ENCODE assay signal across 8 cellular contexts in the genomic region with DNA sequence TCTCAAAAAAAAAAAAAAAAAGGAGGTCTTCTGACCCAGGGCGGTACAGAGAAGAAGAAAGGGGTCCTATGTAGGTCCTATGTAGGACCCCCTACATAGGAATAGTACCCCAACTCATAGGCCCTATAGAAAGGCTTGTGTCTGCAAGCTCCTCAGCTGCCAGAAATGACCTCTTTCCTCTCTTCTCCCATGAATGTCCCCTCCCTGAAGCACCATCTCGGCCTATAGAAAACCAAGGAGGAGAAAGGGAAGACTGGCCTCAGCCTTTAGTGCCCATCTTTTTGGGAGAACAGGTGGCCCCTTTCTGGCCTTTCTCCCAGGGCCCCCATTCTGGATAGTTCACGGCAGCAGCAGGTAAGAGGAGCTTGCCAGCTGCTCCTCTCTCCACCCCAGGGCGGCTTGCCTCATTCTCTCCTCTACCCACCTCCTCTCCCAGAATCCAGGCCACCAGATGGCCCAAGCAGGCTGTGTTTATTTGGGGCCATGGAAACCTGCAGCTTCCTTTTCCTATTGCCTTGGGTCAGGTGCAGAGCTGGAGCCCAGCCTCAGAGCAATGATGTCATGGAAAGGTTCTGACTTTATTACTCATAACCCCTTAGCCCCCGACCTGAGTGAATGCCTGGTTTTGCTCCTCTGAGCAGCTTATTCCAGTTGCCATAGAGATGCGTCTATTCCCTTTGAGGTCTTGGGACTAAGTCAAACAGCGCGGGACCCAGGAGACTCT. TPM values are rescaled to one million over a fixed set of nuclear protein-coding genes. Genes with fewer than 3 reads are reported as not detected.
DNase-seq lines count a peak whose midpoint lies in the region; ATAC-seq and TF ChIP-seq lines count a peak whose summit lies in the region.

No MANE protein-coding gene starts in this region.

- H3K4me1 ChIP-seq in upper lobe of left lung = peaks cover 13 to 20% (median 17%) of the 10 kb centered on the region in 4 donors

- peak; percentile 66 for DNase-seq in NCI-H2029 (lab: John Stamatoyannopoulos, UW)
- no peak for DNase-seq in NCI-H2029 treated with DMSO at 0.1 percent for 48 hours (lab: John Stamatoyannopoulos, UW)
- peak; percentile 96 for DNase-seq in NCI-H82 (lab: John Stamatoyannopoulos, UW)
- no peak for DNase-seq in chondrocyte (ENCODE audit: low spot score)
- DNase-seq in myocyte (ENCODE audit: low read depth) = peak; percentile 59
- DNase-seq in cortex of kidney (lab: John Stamatoyannopoulos, UW) = no peak
- no peak for DNase-seq in upper lobe of left lung

- 76 to 83% methylated on average over 8 of the region's 8 CpGs for WGBS in upper lobe of left lung, 2 donors

- no peak for TF ChIP-seq POLR2A in upper lobe of left lung (IDR thresholded peaks at IDR 0.05)

- TF ChIP-seq CTCF in chondrocyte (IDR thresholded peaks at IDR 0.05) = no peak
- TF ChIP-seq CTCF in upper lobe of left lung (IDR thresholded peaks at IDR 0.05) = no peak

- no peaks in the 10 kb centered on the region for H3K9me3 Mint-ChIP-seq in chondrocyte (ENCODE audit: low read depth)

- no peak for TF ChIP-seq EP300 in upper lobe of left lung (IDR thresholded peaks at IDR 0.05)

- ATAC-seq in GM21367 (IDR thresholded peaks at IDR 0.05; ENCODE audit: unreplicated experiment) = no peak
- ATAC-seq in upper lobe of left lung (ENCODE audit: low FRiP score in 2 of 2) = no peak

- no peak overlapping the region for H3K4me3 ChIP-seq in upper lobe of left lung

- H3K27ac ChIP-seq in upper lobe of left lung = peak overlapping the region in 1 of 4 donors; percentile 91

- H3K27ac Mint-ChIP-seq in chondrocyte (ENCODE audit: unreplicated experiment) = peak overlapping the region; percentile 96

- no peaks in the 10 kb centered on the region for H3K9me3 ChIP-seq in upper lobe of left lung

- H3K36me3 Mint-ChIP-seq in chondrocyte (ENCODE audit: low read depth) = peaks cover 2% of the 10 kb centered on the region

- peaks cover 29% of the 10 kb centered on the region for H3K4me1 Mint-ChIP-seq in chondrocyte (ENCODE audit: low read depth)

- H3K27me3 Mint-ChIP-seq in chondrocyte (ENCODE audit: low read depth) = no peaks in the 10 kb centered on the region

- no peak overlapping the region for H3K4me3 Mint-ChIP-seq in chondrocyte (ENCODE audit: unreplicated experiment)

- peaks cover 0 to under 1% (median 0%) of the 10 kb centered on the region in 4 donors for H3K36me3 ChIP-seq in upper lobe of left lung

- no peaks in the 10 kb centered on the region for H3K27me3 ChIP-seq in upper lobe of left lung

RNA-seq across cellular contexts. Expression of a gene that starts 1.6 kb away (rescaled TPM):
- total RNA-seq in chondrocyte = 18.9 to 25.7 TPM (median 19.8 TPM) in 3 replicates
- total RNA-seq in myocyte = 34.8 and 39.9 TPM in 2 replicates
- 26.3 TPM for polyA plus RNA-seq in myocyte (2012)
- total RNA-seq in upper lobe of left lung = 10 to 100 TPM; 10.5 to 41.0 (median 21.8) TPM

RNA-seq across cellular contexts. Expression of a gene that starts 23.4 kb away (rescaled TPM):
- total RNA-seq in chondrocyte (32.7 to 51.1 TPM (median 51.0 TPM) in 3 replicates), myocyte (22.5 and 23.6 TPM in 2 replicates), upper lobe of left lung (10 to 100 TPM; 15.6 to 48.8 (median 24.7) TPM)
- polyA plus RNA-seq in myocyte (2012) = 47.0 TPM

RNA-seq across cellular contexts. Expression of a gene that starts 35.9 kb away (rescaled TPM):
- total RNA-seq in chondrocyte = 178 to 185 TPM (median 183 TPM) in 3 replicates
- total RNA-seq in myocyte = 278 and 305 TPM in 2 replicates
- 314 TPM for polyA plus RNA-seq in myocyte (2012)
- total RNA-seq in upper lobe of left lung = 100 to 1,000 TPM; 126 to 198 (median 186) TPM

RNA-seq across cellular contexts. Expression of a gene that starts 36.2 kb away (rescaled TPM):
- total RNA-seq in chondrocyte = 16.8 to 20.4 TPM (median 17.1 TPM) in 3 replicates
- total RNA-seq in myocyte = 18.4 and 20.6 TPM in 2 replicates
- polyA plus RNA-seq in myocyte (2012) = 26.0 TPM
- 10 to 100 TPM; 17.8 to 26.1 (median 22.9) TPM for total RNA-seq in upper lobe of left lung

RNA-seq across cellular contexts. Expression of a gene that starts 38.3 kb away (rescaled TPM):
- 4.7 to 7.7 TPM (median 5.2 TPM) in 3 replicates for total RNA-seq in chondrocyte
- 0.83 and 3.0 TPM in 2 replicates for total RNA-seq in myocyte
- 20.1 TPM for polyA plus RNA-seq in myocyte (2012)
- total RNA-seq in upper lobe of left lung = 10 to 100 TPM; 21.6 to 60.8 (median 33.3) TPM

Comparison
In these comparisons a context has a peak if more than half of its experiments do, and no peak if none do; other contexts are left out.
1. DNase-seq: peak in NCI-H2029 (single experiment), NCI-H82 (single experiment) and myocyte (single experiment); none in NCI-H2029 treated with DMSO at 0.1 percent for 48 hours (single experiment), chondrocyte (single experiment), cortex of kidney (single experiment) and upper lobe of left lung (0 of 2).